In the genomic region with DNA sequence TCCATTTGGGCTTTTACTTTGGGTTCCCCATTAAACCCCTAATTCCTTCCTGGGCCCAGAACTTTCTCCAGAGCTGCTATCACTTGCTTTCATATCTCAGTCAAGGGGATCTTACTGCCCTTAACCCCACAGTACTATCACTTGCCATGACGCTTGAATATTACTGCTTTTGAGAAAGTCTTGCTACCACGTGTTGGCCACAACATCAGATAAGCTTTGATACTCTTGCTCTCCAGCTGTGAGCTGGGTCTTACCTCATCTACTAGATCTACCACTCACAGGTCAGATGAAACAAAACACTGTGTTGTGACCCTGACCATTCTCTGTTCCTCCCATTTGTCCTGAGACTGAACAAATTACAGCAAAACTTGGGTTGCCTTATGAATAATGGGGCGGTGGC, we compare ENCODE assay signal across 15 cellular contexts. TPM values are rescaled to one million over a fixed set of nuclear protein-coding genes. Genes with fewer than 3 reads are reported as not detected.
DNase-seq lines count a peak whose midpoint lies in the region; ATAC-seq and TF ChIP-seq lines count a peak whose summit lies in the region.
"Had no signal": no experiment of that assay in that cellular context is flagged by ENCODE, and none has a peak within 500 bp of the region (broad histone marks: within the 10 kb centered on the region; RNA-seq: fewer than 3 reads in every experiment).

No MANE protein-coding gene starts in this region.

- no peak overlapping the region for H3K27ac Mint-ChIP-seq in activated naive CD8-positive, alpha-beta T cell treated with anti-CD3 and anti-CD28 coated beads, Interleukin-2, amount 10 ng/mL, durations not matched to agents 7 days and 5 days
- H3K27ac Mint-ChIP-seq in activated naive CD8-positive, alpha-beta T cell treated with anti-CD3 and anti-CD28 coated beads for 36 hours, result no peak overlapping the region
- no peak overlapping the region for H3K27ac Mint-ChIP-seq in activated T-helper 17 cell treated with anti-CD3 and anti-CD28 coated beads, Interleukin-2, amount 50 U/mL, for 72 hours
- no peak overlapping the region for H3K27ac Mint-ChIP-seq in glutamatergic neuron (ENCODE audit: unreplicated experiment)

- no peaks in the 10 kb centered on the region for H3K36me3 Mint-ChIP-seq in activated naive CD8-positive, alpha-beta T cell treated with anti-CD3 and anti-CD28 coated beads, Interleukin-2, amount 10 ng/mL, durations not matched to agents 7 days and 5 days
- no peaks in the 10 kb centered on the region for H3K36me3 Mint-ChIP-seq in activated naive CD8-positive, alpha-beta T cell treated with anti-CD3 and anti-CD28 coated beads for 36 hours
- H3K36me3 Mint-ChIP-seq in activated T-helper 17 cell treated with anti-CD3 and anti-CD28 coated beads, Interleukin-2, amount 50 U/mL, for 72 hours (ENCODE audit: low read depth), result no peaks in the 10 kb centered on the region
- no peaks in the 10 kb centered on the region for H3K36me3 Mint-ChIP-seq in glutamatergic neuron (ENCODE audit: unreplicated experiment)

- no peaks in the 10 kb centered on the region for H3K9me3 Mint-ChIP-seq in activated naive CD8-positive, alpha-beta T cell treated with anti-CD3 and anti-CD28 coated beads, Interleukin-2, amount 10 ng/mL, durations not matched to agents 7 days and 5 days
- no peaks in the 10 kb centered on the region for H3K9me3 Mint-ChIP-seq in activated naive CD8-positive, alpha-beta T cell treated with anti-CD3 and anti-CD28 coated beads for 36 hours
- H3K9me3 Mint-ChIP-seq in activated T-helper 17 cell treated with anti-CD3 and anti-CD28 coated beads, Interleukin-2, amount 50 U/mL, for 72 hours, result no peaks in the 10 kb centered on the region
- no peaks in the 10 kb centered on the region for H3K9me3 Mint-ChIP-seq in glutamatergic neuron (ENCODE audit: unreplicated experiment)

- TF ChIP-seq CTCF in glutamatergic neuron (IDR thresholded peaks at IDR 0.05; ENCODE audit: partially characterized antibody, unreplicated experiment), result no peak

- peaks cover 5% of the 10 kb centered on the region for H3K4me1 Mint-ChIP-seq in activated naive CD8-positive, alpha-beta T cell treated with anti-CD3 and anti-CD28 coated beads, Interleukin-2, amount 10 ng/mL, durations not matched to agents 7 days and 5 days
- no peaks in the 10 kb centered on the region for H3K4me1 Mint-ChIP-seq in activated naive CD8-positive, alpha-beta T cell treated with anti-CD3 and anti-CD28 coated beads for 36 hours
- peaks cover 4% of the 10 kb centered on the region for H3K4me1 Mint-ChIP-seq in activated T-helper 17 cell treated with anti-CD3 and anti-CD28 coated beads, Interleukin-2, amount 50 U/mL, for 72 hours
- H3K4me1 Mint-ChIP-seq in glutamatergic neuron (ENCODE audit: low read depth, unreplicated experiment), result no peaks in the 10 kb centered on the region

- peaks cover 2% of the 10 kb centered on the region for H3K27me3 Mint-ChIP-seq in activated naive CD8-positive, alpha-beta T cell treated with anti-CD3 and anti-CD28 coated beads, Interleukin-2, amount 10 ng/mL, durations not matched to agents 7 days and 5 days
- H3K27me3 Mint-ChIP-seq in activated naive CD8-positive, alpha-beta T cell treated with anti-CD3 and anti-CD28 coated beads for 36 hours, result no peaks in the 10 kb centered on the region
- no peaks in the 10 kb centered on the region for H3K27me3 Mint-ChIP-seq in activated T-helper 17 cell treated with anti-CD3 and anti-CD28 coated beads, Interleukin-2, amount 50 U/mL, for 72 hours
- H3K27me3 Mint-ChIP-seq in glutamatergic neuron (ENCODE audit: unreplicated experiment), result no peaks in the 10 kb centered on the region

- POLR2A ChIA-PET in activated naive CD8-positive, alpha-beta T cell treated with anti-CD3 and anti-CD28 coated beads, Interleukin-2, amount 10 ng/mL, durations not matched to agents 7 days and 5 days (lab: Charles Lee), result no interaction called here

- ATAC-seq in activated naive CD8-positive, alpha-beta T cell treated with anti-CD3 and anti-CD28 coated beads, Interleukin-2, amount 10 ng/mL, durations not matched to agents 7 days and 5 days (ENCODE audit: low read depth), result peak; percentile 54
- peak; percentile 37 for ATAC-seq in activated T-helper 17 cell treated with anti-CD3 and anti-CD28 coated beads, Interleukin-2, amount 50 U/mL, for 72 hours (replicated peaks)
- peak; percentile 36 for ATAC-seq in left lobe of liver
- ATAC-seq: PC-3 had no signal

- H3K4me3 Mint-ChIP-seq in activated naive CD8-positive, alpha-beta T cell treated with anti-CD3 and anti-CD28 coated beads, Interleukin-2, amount 10 ng/mL, durations not matched to agents 7 days and 5 days, result no peak overlapping the region
- H3K4me3 Mint-ChIP-seq in activated naive CD8-positive, alpha-beta T cell treated with anti-CD3 and anti-CD28 coated beads for 36 hours, result no peak overlapping the region
- no peak overlapping the region for H3K4me3 Mint-ChIP-seq in activated T-helper 17 cell treated with anti-CD3 and anti-CD28 coated beads, Interleukin-2, amount 50 U/mL, for 72 hours
- H3K4me3 Mint-ChIP-seq in glutamatergic neuron (ENCODE audit: unreplicated experiment), result no peak overlapping the region

- no peak for DNase-seq in activated naive CD8-positive, alpha-beta T cell treated with anti-CD3 and anti-CD28 coated beads, Interleukin-2, amount 10 ng/mL, durations not matched to agents 7 days and 5 days
- DNase-seq in activated naive CD8-positive, alpha-beta T cell treated with anti-CD3 and anti-CD28 coated beads for 36 hours, result no peak
- DNase-seq in left lobe of liver (ENCODE audit: low spot score) (no peak), pons (ENCODE audit: low spot score) (no peak), glutamatergic neuron (no peak), HT-29 (ENCODE audit: low spot score) (no peak)
- DNase-seq: IMR-90, MM.1S, NCI-H1417 treated with DMSO at 0.1 percent for 48 hours, NCI-H2029 treated with DMSO at 0.1 percent for 48 hours, NCI-H2171 treated with DMSO at 0.1 percent for 48 hours, NCI-H748 treated with DMSO at 0.1 percent for 48 hours, PC-3, SJCRH30 had no signal

RNA-seq across cellular contexts. Expression of gene TAPT1, which starts 12.0 kb away (rescaled TPM):
- 10 to 100 TPM; 46.1 TPM for total RNA-seq in activated naive CD8-positive, alpha-beta T cell treated with anti-CD3 and anti-CD28 coated beads, Interleukin-2, amount 10 ng/mL, durations not matched to agents 7 days and 5 days
- total RNA-seq in activated naive CD8-positive, alpha-beta T cell treated with anti-CD3 and anti-CD28 coated beads for 36 hours, result 10 to 100 TPM; 28.5 to 31.3 TPM
- total RNA-seq in activated T-helper 17 cell treated with anti-CD3 and anti-CD28 coated beads, Interleukin-2, amount 50 U/mL, for 72 hours, result 10 to 100 TPM; 27.4 to 31.0 TPM
- total RNA-seq in left lobe of liver, result 39.6 TPM
- total RNA-seq in glutamatergic neuron (ENCODE audit: unreplicated experiment), result 28.9 TPM
- 6.7 and 6.9 TPM in 2 replicates for total RNA-seq in HT-29 (2014; rRNA removed; shearing (Covaris generic))
